Comparison of ENCODE assay signal across 11 cellular contexts in genomic region chr7:111705807-111706206, GRCh38.
"Had no signal": no experiment of that assay in that cellular context is flagged by ENCODE, and none has a peak within 500 bp of the region (broad histone marks: within the 10 kb centered on the region; RNA-seq: fewer than 3 reads in every experiment).

No MANE protein-coding gene starts in this region.

- H3K4me1 Mint-ChIP-seq: GM23338 had no signal

- H3K9me3 ChIP-seq: HAP-1 had no signal

- H3K4me2 ChIP-seq: GM23338 had no signal

- H3K4me1 ChIP-seq: HAP-1 had no signal

- H3K9ac ChIP-seq: GM23248 had no signal

- ATAC-seq: GM23338, HCT116 had no signal

- DNase-seq: GM23248, GOT3, H7, H9, HCEC 1CT, HFFc6 had no signal

- H3K27ac ChIP-seq: GM23248 had no signal

- H3K4me3 Mint-ChIP-seq: GM23338, H9, HFFc6 had no signal

- H3K36me3 ChIP-seq: HAP-1 had no signal

- FAIRE-seq: H1, H54 had no signal

- H3K9me3 Mint-ChIP-seq: HFFc6 had no signal

- H3K4me3 ChIP-seq: GM23248, GM23338, HAP-1 had no signal

- H3K27ac Mint-ChIP-seq: GM23338, H9, HFFc6 had no signal

- H2AFZ ChIP-seq: GM23248, GM23338 had no signal
